Comparison of ENCODE assay signal across 13 cellular contexts in genomic region chr1:153698648-153699004, GRCh38. TPM values are rescaled to one million over a fixed set of nuclear protein-coding genes. Genes with fewer than 3 reads are reported as not detected.
DNase-seq lines count a peak whose midpoint lies in the region; ATAC-seq and TF ChIP-seq lines count a peak whose summit lies in the region.
"Had no signal": no experiment of that assay in that cellular context is flagged by ENCODE, and none has a peak within 500 bp of the region (broad histone marks: within the 10 kb centered on the region; RNA-seq: fewer than 3 reads in every experiment).

No MANE protein-coding gene starts in this region.

- H3K4me3 ChIP-seq in body of pancreas, result no peak overlapping the region
- no peak overlapping the region for H3K4me3 ChIP-seq in mesendoderm (ENCODE audit: low read length)
- H3K4me3 ChIP-seq in stomach smooth muscle (ENCODE audit: low read length in 2 of 2), result peak overlapping the region in 1 of 2 donors; percentile 55
- H3K4me3 ChIP-seq: HAP-1 had no signal

- intact Hi-C loops in body of pancreas (cut with DNase I), result no loop called here
- intact Hi-C loops in head of caudate nucleus (cut with DNase I), result no loop called here

- no peak overlapping the region for H3K14ac ChIP-seq in H9 (ENCODE audit: insufficient read depth, low read length)

- H3K9me3 ChIP-seq in H9 (ENCODE audit: control insufficient read depth, low read depth, low read length) (no peaks in the 10 kb centered on the region), body of pancreas (no peaks in the 10 kb centered on the region), stomach smooth muscle (ENCODE audit: control insufficient read depth in 2 of 2, low read length in 2 of 2) (no peaks in the 10 kb centered on the region)
- H3K9me3 ChIP-seq: HAP-1 had no signal

- H2BK15ac ChIP-seq in H9 (ENCODE audit: low read depth, low read length) (no peak overlapping the region), mesendoderm (replicated peaks; ENCODE audit: low read depth) (no peak overlapping the region)

- no peaks in the 10 kb centered on the region for H3K9me3 Mint-ChIP-seq in H9
- no peaks in the 10 kb centered on the region for H3K9me3 Mint-ChIP-seq in stimulated activated memory B cell treated with anti-CD40 and anti-IgM and Interleukin-4, amounts not matched to agents 10 μg/mL and 1 μg/mL and 100 μg/mL, for 72 hours
- H3K9me3 Mint-ChIP-seq: effector memory CD8-positive, alpha-beta T cell had no signal

- H2BK120ac ChIP-seq in H9 (ENCODE audit: low read depth, low read length, poor library complexity, severe bottlenecking) (no peak overlapping the region), mesendoderm (ENCODE audit: low read depth, low read length) (no peak overlapping the region)

- no peak overlapping the region for H2BK5ac ChIP-seq in H9 (ENCODE audit: insufficient read length, low read length)
- H2BK5ac ChIP-seq in mesendoderm (ENCODE audit: low read length), result peak overlapping the region; percentile 39

- H2BK20ac ChIP-seq in H9 (ENCODE audit: low read depth, low read length, poor library complexity, severe bottlenecking), result no peak overlapping the region

- H3K23ac ChIP-seq in H9 (ENCODE audit: insufficient read length, low read depth, low read length), result no peak overlapping the region
- no peak overlapping the region for H3K23ac ChIP-seq in mesendoderm (ENCODE audit: low read length)

- H2BK12ac ChIP-seq in H9 (ENCODE audit: insufficient read length, low read depth, low read length), result no peak overlapping the region

- H2AK5ac ChIP-seq in H9 (ENCODE audit: insufficient read length, low read length) (no peak overlapping the region), mesendoderm (ENCODE audit: low read length) (no peak overlapping the region)

- H4K91ac ChIP-seq in H9 (ENCODE audit: insufficient read length, low read depth, low read length), result no peak overlapping the region

- TF ChIP-seq POLR2A in body of pancreas (IDR thresholded peaks at IDR 0.05), result no peak

- no peak overlapping the region; a peak in 1 of 7 replicates for H3K27ac Mint-ChIP-seq in H9
- H3K27ac Mint-ChIP-seq in stimulated activated memory B cell treated with anti-CD40 and anti-IgM and Interleukin-4, amounts not matched to agents 10 μg/mL and 1 μg/mL and 100 μg/mL, for 72 hours, result no peak overlapping the region

- TF ChIP-seq CTCF in H9 (conservative IDR thresholded peaks at IDR 0.05) (no peak), body of pancreas (IDR thresholded peaks at IDR 0.05) (no peak)

- H3K36me3 ChIP-seq in body of pancreas (replicated peaks in 1 of 2; ENCODE audit: insufficient read depth in 1 of 2, low read depth in 2 of 2) (no peaks in the 10 kb centered on the region), mesendoderm (ENCODE audit: control insufficient read depth, insufficient read depth, low read length) (no peaks in the 10 kb centered on the region), stomach smooth muscle (ENCODE audit: control insufficient read depth in 2 of 2, insufficient read depth in 2 of 2, low read length in 2 of 2) (no peaks in the 10 kb centered on the region)
- H3K36me3 ChIP-seq: HAP-1 had no signal

- H4K8ac ChIP-seq in H9 (replicated peaks; ENCODE audit: insufficient read length, low read depth, low read length) (no peak overlapping the region), mesendoderm (ENCODE audit: low read depth, low read length) (no peak overlapping the region)

- H3K27me3 Mint-ChIP-seq in H9 (ENCODE audit: low read depth), result no peaks in the 10 kb centered on the region
- H3K27me3 Mint-ChIP-seq in stimulated activated memory B cell treated with anti-CD40 and anti-IgM and Interleukin-4, amounts not matched to agents 10 μg/mL and 1 μg/mL and 100 μg/mL, for 72 hours, result peaks cover 12% of the 10 kb centered on the region

- no peaks in the 10 kb centered on the region for H4K20me1 ChIP-seq in H9 (ENCODE audit: control insufficient read depth, insufficient read depth, insufficient read length)

- H3K9ac ChIP-seq in H9 (ENCODE audit: extremely low read depth, insufficient read length, low read length), result no peak overlapping the region
- H3K9ac ChIP-seq in mesendoderm (ENCODE audit: low read length), result peak overlapping the region; percentile 67
- no peak overlapping the region for H3K9ac ChIP-seq in stomach smooth muscle (ENCODE audit: low read length in 2 of 2)

- no peak for ATAC-seq in body of pancreas
- no peak for ATAC-seq in HG03045 (IDR thresholded peaks at IDR 0.05; ENCODE audit: unreplicated experiment)
- ATAC-seq in stimulated activated memory B cell treated with anti-CD40 and anti-IgM and Interleukin-4, amounts not matched to agents 10 μg/mL and 1 μg/mL and 100 μg/mL, for 72 hours, result no peak
- ATAC-seq: effector memory CD8-positive, alpha-beta T cell had no signal

- no peak overlapping the region for H3K27ac ChIP-seq in H9 (ENCODE audit: insufficient read length, low read depth, low read length)
- H3K27ac ChIP-seq in body of pancreas, result peak overlapping the region in 3 of 4 donors; percentile 74 to 85 (median 85)
- no peak overlapping the region for H3K27ac ChIP-seq in mesendoderm (ENCODE audit: low read depth, low read length)
- peak overlapping the region; percentile 92 for H3K27ac ChIP-seq in stomach smooth muscle (ENCODE audit: low read length)
- H3K27ac ChIP-seq: C4-2B had no signal

- H3K56ac ChIP-seq in H9 (ENCODE audit: insufficient read length, low read depth, low read length) (no peak overlapping the region), mesendoderm (ENCODE audit: low read length) (peak overlapping the region; percentile 88)

- H3K4ac ChIP-seq in H9 (ENCODE audit: low read depth, low read length), result no peak overlapping the region
- no peak overlapping the region for H3K4ac ChIP-seq in mesendoderm (ENCODE audit: low read depth, low read length)

- H3K36me3 Mint-ChIP-seq in H9 (ENCODE audit: insufficient read depth in 1 of 3, low read depth in 3 of 3), result peaks cover 0 to under 1% (median 0%) of the 10 kb centered on the region in 3 experiments; a peak in 1 of 7 replicates
- H3K36me3 Mint-ChIP-seq in stimulated activated memory B cell treated with anti-CD40 and anti-IgM and Interleukin-4, amounts not matched to agents 10 μg/mL and 1 μg/mL and 100 μg/mL, for 72 hours, result no peaks in the 10 kb centered on the region

- no peak overlapping the region for H3T11ph ChIP-seq in H9 (ENCODE audit: low read length)

- H2AFZ ChIP-seq in H9 (ENCODE audit: low read length), result no peak overlapping the region

- WGBS in H9 (ENCODE audit: extremely low coverage, insufficient read length, low lambda C conversion rate), result no CpG with 5 or more reads among the region's 8 CpGs
- WGBS in body of pancreas, 2 donors, result 54 to 58% methylated on average over 8 of the region's 8 CpGs
- WGBS in mesendoderm (ENCODE audit: extremely low coverage, insufficient coverage, low lambda C conversion rate), result no CpG with 5 or more reads among the region's 8 CpGs

- H3K4me1 ChIP-seq in H9 (ENCODE audit: insufficient read depth, low read length) (peaks cover 12% of the 10 kb centered on the region; the same call in 1 of the 2 replicates), body of pancreas (peaks cover 15% of the 10 kb centered on the region), mesendoderm (ENCODE audit: control insufficient read depth, low read depth, low read length) (peaks cover 12% of the 10 kb centered on the region), stomach smooth muscle (ENCODE audit: control insufficient read depth, insufficient read depth, low read length) (peaks cover 16% of the 10 kb centered on the region)

- H3K79me2 ChIP-seq in H9 (ENCODE audit: insufficient read depth, low read length) (no peaks in the 10 kb centered on the region), mesendoderm (ENCODE audit: control insufficient read depth, insufficient read depth, low read length) (no peaks in the 10 kb centered on the region)

- H3K23me2 ChIP-seq in H9 (ENCODE audit: insufficient read length, low read depth, low read length, poor library complexity, severe bottlenecking), result no peaks in the 10 kb centered on the region

- H3K18ac ChIP-seq in H9 (ENCODE audit: insufficient read length, low read depth, low read length) (no peak overlapping the region), mesendoderm (ENCODE audit: low read length) (no peak overlapping the region)

- DNase-seq in H9 (no peak), body of pancreas (no peak), mesendoderm (no peak), head of caudate nucleus (no peak)
- DNase-seq in effector CD4-positive, alpha-beta T cell, result no peak
- DNase-seq: activated CD4-positive, alpha-beta T cell treated with anti-CD3 and anti-CD28 coated beads for 4 hours; effector memory CD8-positive, alpha-beta T cell; T-helper 1 cell had no signal

- H3K4me2 ChIP-seq in H9 (ENCODE audit: insufficient read depth, insufficient read length, low read length), result peak overlapping the region; percentile 8
- H3K4me2 ChIP-seq in mesendoderm (ENCODE audit: low read length), result no peak overlapping the region

- H3K4me3 Mint-ChIP-seq in H9, result no peak overlapping the region
- H3K4me3 Mint-ChIP-seq in stimulated activated memory B cell treated with anti-CD40 and anti-IgM and Interleukin-4, amounts not matched to agents 10 μg/mL and 1 μg/mL and 100 μg/mL, for 72 hours, result no peak overlapping the region
- H3K4me3 Mint-ChIP-seq: effector memory CD8-positive, alpha-beta T cell had no signal

- no peaks in the 10 kb centered on the region for H3K79me1 ChIP-seq in H9 (ENCODE audit: insufficient read depth, low read depth, low read length, poor library complexity, severe bottlenecking)
- no peaks in the 10 kb centered on the region for H3K79me1 ChIP-seq in mesendoderm (ENCODE audit: low read length)

- H3K4me1 Mint-ChIP-seq in H9, result peaks cover 22 to 23% of the 10 kb centered on the region in 2 experiments
- H3K4me1 Mint-ChIP-seq in stimulated activated memory B cell treated with anti-CD40 and anti-IgM and Interleukin-4, amounts not matched to agents 10 μg/mL and 1 μg/mL and 100 μg/mL, for 72 hours, result peaks cover 6% of the 10 kb centered on the region

- H4K5ac ChIP-seq in H9 (ENCODE audit: insufficient read length, low read depth, low read length), result no peak overlapping the region
- no peak overlapping the region for H4K5ac ChIP-seq in mesendoderm (ENCODE audit: low read length)

- H3K27me3 ChIP-seq in H9 (ENCODE audit: insufficient read depth, low read length), result no peaks in the 10 kb centered on the region
- no peaks in the 10 kb centered on the region for H3K27me3 ChIP-seq in body of pancreas
- no peaks in the 10 kb centered on the region for H3K27me3 ChIP-seq in mesendoderm (ENCODE audit: insufficient read depth, low read length, poor library complexity)
- no peaks in the 10 kb centered on the region for H3K27me3 ChIP-seq in stomach smooth muscle (ENCODE audit: control insufficient read depth in 1 of 2, insufficient read depth in 2 of 2, low read length in 2 of 2)

RNA-seq across cellular contexts. Expression of gene NPR1, which starts 20.1 kb away (rescaled TPM):
- total RNA-seq in H9 (2021) (8.6 and 8.9 TPM in 2 replicates), body of pancreas (10 to 100 TPM; 11.7 to 16.5 TPM)
- 1.6 TPM for polyA plus RNA-seq in mesendoderm (2013, experiment 1 of 2)
- 1.5 TPM for polyA plus RNA-seq in mesendoderm (2013, experiment 2 of 2)

RNA-seq across cellular contexts. Expression of gene ILF2, which starts 27.8 kb away (rescaled TPM):
- total RNA-seq in H9 (2021) (357 and 362 TPM in 2 replicates), body of pancreas (10 to 100 TPM; 57.7 to 59.1 TPM)
- polyA plus RNA-seq in mesendoderm (2013, experiment 1 of 2), result 373 TPM
- polyA plus RNA-seq in mesendoderm (2013, experiment 2 of 2), result 378 TPM

RNA-seq across cellular contexts. Expression of gene INTS3, which starts 29.2 kb away (rescaled TPM):
- 65.4 and 67.1 TPM in 2 replicates for total RNA-seq in H9 (2021)
- 10 to 100 TPM; 25.4 to 33.3 TPM for total RNA-seq in body of pancreas
- 24.5 TPM for polyA plus RNA-seq in mesendoderm (2013, experiment 1 of 2)
- 24.1 TPM for polyA plus RNA-seq in mesendoderm (2013, experiment 2 of 2)

RNA-seq across cellular contexts. Expression of gene SNAPIN, which starts 40.1 kb away (rescaled TPM):
- 29.0 and 29.5 TPM in 2 replicates for total RNA-seq in H9 (2021)
- total RNA-seq in body of pancreas, result 10 to 100 TPM; 21.8 to 23.7 TPM
- 19.9 TPM for polyA plus RNA-seq in mesendoderm (2013, experiment 1 of 2)
- 21.5 TPM for polyA plus RNA-seq in mesendoderm (2013, experiment 2 of 2)

Comparison
In these comparisons a context has a peak if more than half of its experiments do, and no peak if none do; other contexts are left out.
1. H3K27ac ChIP-seq: peak in body of pancreas (3 of 4) and stomach smooth muscle (single experiment); none in H9 (single experiment) and mesendoderm (single experiment).